In the genomic region with DNA sequence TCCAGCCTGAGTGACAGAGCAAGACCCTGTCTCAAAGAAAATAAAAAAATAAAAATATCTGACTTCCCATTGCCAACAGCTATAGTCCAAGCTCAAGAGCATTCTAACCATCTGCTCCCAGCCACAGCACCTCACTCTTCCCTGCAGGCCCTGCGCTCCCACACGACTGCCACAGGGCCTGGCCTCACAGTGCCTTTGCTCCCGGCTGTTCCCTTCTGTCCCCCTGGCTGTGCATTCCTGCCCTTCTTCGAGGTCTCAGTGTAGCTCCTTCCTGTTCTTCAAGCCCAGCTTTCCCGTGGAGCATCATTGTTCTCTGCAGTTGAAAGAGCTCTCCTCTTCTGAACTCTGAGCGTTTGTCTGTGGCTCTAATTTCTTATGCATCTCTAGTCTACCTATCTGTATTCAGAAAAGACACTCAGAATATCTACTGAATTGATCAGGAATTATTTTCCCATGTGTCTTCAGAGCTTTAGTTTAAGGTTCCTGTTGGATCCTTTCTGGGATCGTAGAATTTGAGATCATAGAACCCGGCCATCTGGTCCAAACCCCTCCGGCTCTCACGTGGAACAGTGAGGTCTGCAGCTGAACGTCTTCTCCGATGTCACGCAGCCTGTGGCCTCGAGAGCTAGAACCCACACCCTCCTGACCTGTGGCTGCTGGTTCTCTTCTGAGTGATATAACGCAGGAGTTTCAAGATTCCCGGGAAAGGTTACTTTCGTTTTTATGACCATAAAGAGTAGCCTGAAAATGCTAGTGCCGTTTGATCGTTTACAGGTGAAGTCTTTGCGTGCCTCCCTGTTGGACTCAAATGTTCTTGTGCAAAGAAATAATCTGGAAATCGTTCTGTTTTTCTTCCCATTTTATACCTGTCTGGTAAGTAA, we compare ENCODE assay signal across 16 cellular contexts. TPM values are rescaled to one million over a fixed set of nuclear protein-coding genes. Genes with fewer than 3 reads are reported as not detected.
DNase-seq lines count a peak whose midpoint lies in the region; ATAC-seq, FAIRE-seq and TF ChIP-seq lines count a peak whose summit lies in the region.
"Had no signal": no experiment of that assay in that cellular context is flagged by ENCODE, and none has a peak within 500 bp of the region (broad histone marks: within the 10 kb centered on the region; RNA-seq: fewer than 3 reads in every experiment).

No MANE protein-coding gene starts in this region.

- H3K27ac Mint-ChIP-seq in astrocyte (ENCODE audit: unreplicated experiment) (peak overlapping the region; percentile 97), T-cell (no peak overlapping the region)
- H3K27ac Mint-ChIP-seq: activated naive CD4-positive, alpha-beta T cell treated with anti-CD3 and anti-CD28 coated beads, Interleukin-2, amount 50 U/mL, for 24 hours; immature natural killer cell had no signal

- H3K36me3 Mint-ChIP-seq in astrocyte (ENCODE audit: low read depth, unreplicated experiment) (peaks cover 5% of the 10 kb centered on the region), T-cell (peaks cover 29% of the 10 kb centered on the region)

- H4K20me1 ChIP-seq in HCT116 (ENCODE audit: insufficient read depth) (no peaks in the 10 kb centered on the region; the same call in 1 of the 2 replicates), astrocyte (ENCODE audit: insufficient read depth, low read length) (no peaks in the 10 kb centered on the region)

- no peak for TF ChIP-seq POLR2A in HCT116 (IDR thresholded peaks at IDR 0.05; ENCODE audit: borderline replicate concordance, extremely low read depth, insufficient read depth, insufficient read length)

- TF ChIP-seq RAD21 in HCT116 (IDR thresholded peaks at IDR 0.05; ENCODE audit: low read depth) = no peak

- no peak for TF ChIP-seq CTCF in AG04450 (IDR thresholded peaks at IDR 0.05; ENCODE audit: low read depth, low read length)
- no peak for TF ChIP-seq CTCF in HCT116 (IDR thresholded peaks at IDR 0.05 in 2 of 3, conservative IDR thresholded peaks at IDR 0.05 in 1 of 3; ENCODE audit: borderline replicate concordance in 1 of 3, insufficient read depth in 1 of 3, low read depth in 2 of 3, low read length in 2 of 3)
- TF ChIP-seq CTCF in astrocyte (IDR thresholded peaks at IDR 0.05; ENCODE audit: insufficient read depth, low read depth, low read length) = no peak

- H3K9ac ChIP-seq in HCT116 (ENCODE audit: low read length) = no peak overlapping the region
- H3K9ac ChIP-seq in astrocyte (ENCODE audit: low read length) = peak overlapping the region; percentile 56
- H3K9ac ChIP-seq in mesendoderm (ENCODE audit: low read length) = no peak overlapping the region

- no peak overlapping the region for H3K23ac ChIP-seq in mesendoderm (ENCODE audit: low read length)

- H3K27ac ChIP-seq in AG04450 (ENCODE audit: low read depth, low read length) = peak overlapping the region; percentile 43
- H3K27ac ChIP-seq in HCT116 (ENCODE audit: low read depth, low read length) = no peak overlapping the region; the same call in 1 of the 2 replicates
- H3K27ac ChIP-seq in astrocyte (ENCODE audit: low read depth, low read length) = peak overlapping the region; percentile 91
- H3K27ac ChIP-seq in mesendoderm (ENCODE audit: low read depth, low read length) = no peak overlapping the region
- H3K27ac ChIP-seq: cardiac muscle cell, foreskin keratinocyte, upper lobe of left lung had no signal

- H3K4me1 ChIP-seq in HCT116 (ENCODE audit: control insufficient read depth in 1 of 2, insufficient read depth in 2 of 2, low read length in 2 of 2) = peaks cover 23 to 47% of the 10 kb centered on the region in 2 experiments
- peaks cover 54% of the 10 kb centered on the region for H3K4me1 ChIP-seq in astrocyte (ENCODE audit: insufficient read depth, low read length)
- H3K4me1 ChIP-seq in mesendoderm (ENCODE audit: control insufficient read depth, low read depth, low read length) = no peaks in the 10 kb centered on the region

- H2BK120ac ChIP-seq in mesendoderm (ENCODE audit: low read depth, low read length) = no peak overlapping the region

- H3K27me3 Mint-ChIP-seq in astrocyte (ENCODE audit: low read depth, unreplicated experiment) = no peaks in the 10 kb centered on the region
- H3K27me3 Mint-ChIP-seq in T-cell = no peaks in the 10 kb centered on the region
- H3K27me3 Mint-ChIP-seq: activated naive CD4-positive, alpha-beta T cell treated with anti-CD3 and anti-CD28 coated beads, Interleukin-2, amount 50 U/mL, for 24 hours had no signal

- H3K4me3 Mint-ChIP-seq in astrocyte (ENCODE audit: unreplicated experiment) = peak overlapping the region; percentile 5
- no peak overlapping the region for H3K4me3 Mint-ChIP-seq in T-cell
- H3K4me3 Mint-ChIP-seq: activated naive CD4-positive, alpha-beta T cell treated with anti-CD3 and anti-CD28 coated beads, Interleukin-2, amount 50 U/mL, for 24 hours; immature natural killer cell had no signal

- no peak overlapping the region for H2BK15ac ChIP-seq in mesendoderm (replicated peaks; ENCODE audit: low read depth)

- CTCF ChIA-PET in AG04450 (lab: Charles Lee) (interaction anchor here (0.7 to 1.1 kb wide), 3 partner anchors 49 to 111 kb away, joined by 3 to 5 read pairs (median 4); no protein-coding TSS in a partner anchor), HCT116 (lab: Charles Lee) (interaction anchor here (0.6 to 2.9 kb wide), 9 partner anchors 13 to 148 kb away, joined by 3 to 24 read pairs (median 5); a partner anchor contains a TSS), T-cell (lab: Charles Lee) (interaction anchor here (0.6 to 0.9 kb wide), 4 partner anchors 37 to 73 kb away, joined by 3 to 4 read pairs (median 3); no protein-coding TSS in a partner anchor)

- no peaks in the 10 kb centered on the region for H3K9me2 ChIP-seq in HCT116 (ENCODE audit: insufficient read depth)

- H3K4me2 ChIP-seq in HCT116 (ENCODE audit: low read length) (peak overlapping the region; percentile 86), astrocyte (ENCODE audit: low read length) (peak overlapping the region; percentile 75), mesendoderm (ENCODE audit: low read length) (no peak overlapping the region)

- H3K9me3 ChIP-seq in AG04450 (ENCODE audit: control insufficient read depth, insufficient read depth, low read length) = no peaks in the 10 kb centered on the region; the same call in 1 of the 2 replicates
- H3K9me3 ChIP-seq in HCT116 (ENCODE audit: control insufficient read depth in 1 of 2, insufficient read depth in 1 of 2, low read depth in 1 of 2, low read length in 2 of 2) = no peaks in the 10 kb centered on the region
- H3K9me3 ChIP-seq in astrocyte (ENCODE audit: insufficient read depth, low read depth, low read length) = no peaks in the 10 kb centered on the region
- H3K9me3 ChIP-seq: upper lobe of left lung had no signal

- no peak overlapping the region for H4K8ac ChIP-seq in mesendoderm (ENCODE audit: low read depth, low read length)

- H3K9me3 Mint-ChIP-seq in astrocyte (ENCODE audit: unreplicated experiment) (no peaks in the 10 kb centered on the region), T-cell (no peaks in the 10 kb centered on the region)
- H3K9me3 Mint-ChIP-seq: activated naive CD4-positive, alpha-beta T cell treated with anti-CD3 and anti-CD28 coated beads, Interleukin-2, amount 50 U/mL, for 24 hours; immature natural killer cell had no signal

- no peak overlapping the region for H3K18ac ChIP-seq in mesendoderm (ENCODE audit: low read length)

- no CpG with 5 or more reads among the region's 21 CpGs for WGBS in mesendoderm (ENCODE audit: extremely low coverage, insufficient coverage, low lambda C conversion rate)

- TSS peak; percentile 33 for BruUV-seq in HCT116 (replicated peaks; lab: Mats Ljungman, UMichigan)

- ATAC-seq in HCT116 (peak; percentile 12; the same call in 1 of the 2 replicates), T-cell (replicated peaks in 1 of 4) (no peak)

- H2BK5ac ChIP-seq in mesendoderm (ENCODE audit: low read length) = no peak overlapping the region

- no peaks in the 10 kb centered on the region for H3K79me1 ChIP-seq in mesendoderm (ENCODE audit: low read length)

- intact Hi-C loops in HCT116 (cut with micrococcal nuclease) = loop anchor here (1.0 kb wide), 1 partner anchor 55 kb away; a partner anchor contains a TSS

- H3K4ac ChIP-seq in mesendoderm (ENCODE audit: low read depth, low read length) = no peak overlapping the region

- no peaks in the 10 kb centered on the region for H3K79me2 ChIP-seq in HCT116 (ENCODE audit: insufficient read depth, low read length)
- no peaks in the 10 kb centered on the region for H3K79me2 ChIP-seq in astrocyte (ENCODE audit: insufficient read depth, low read length)
- H3K79me2 ChIP-seq in mesendoderm (ENCODE audit: control insufficient read depth, insufficient read depth, low read length) = no peaks in the 10 kb centered on the region

- H3K4me1 Mint-ChIP-seq in astrocyte (ENCODE audit: low read depth, unreplicated experiment) = peaks cover 44% of the 10 kb centered on the region
- peaks cover 0 to 7% (median 4%) of the 10 kb centered on the region in 3 donors for H3K4me1 Mint-ChIP-seq in T-cell

- H3K56ac ChIP-seq in mesendoderm (ENCODE audit: low read length) = no peak overlapping the region

- POLR2A ChIA-PET in AG04450 (lab: Yijun Ruan, JAX) = interaction anchor here (1.5 kb wide), 1 partner anchor 109 kb away, joined by 10 read pairs; a partner anchor contains a TSS
- POLR2A ChIA-PET in HCT116 (lab: Charles Lee) = interaction anchor here (1.3 to 1.6 kb wide), 2 partner anchors 55 to 109 kb away, joined by 8 read pairs; a partner anchor contains a TSS
- POLR2A ChIA-PET in T-cell (lab: Charles Lee) = no interaction called here

- H3K27me3 ChIP-seq in AG04450 (ENCODE audit: control insufficient read depth, insufficient read depth, low read length) (no peaks in the 10 kb centered on the region), HCT116 (ENCODE audit: insufficient read depth, low read length) (no peaks in the 10 kb centered on the region), astrocyte (ENCODE audit: insufficient read depth, low read length) (no peaks in the 10 kb centered on the region), mesendoderm (ENCODE audit: insufficient read depth, low read length, poor library complexity) (no peaks in the 10 kb centered on the region)
- H3K27me3 ChIP-seq: foreskin keratinocyte, upper lobe of left lung had no signal

- DNase-seq in AG04450 (ENCODE audit: low read depth, low spot score) = no peak
- no peak for DNase-seq in HCT116 (ENCODE audit: low read depth, low spot score)
- DNase-seq in astrocyte (ENCODE audit: low read depth) = no peak
- peak; percentile 67 for DNase-seq in mesendoderm
- no peak for DNase-seq in activated CD8-positive, alpha-beta memory T cell treated with anti-CD3 and anti-CD28 coated beads for 24 hours
- no peak for DNase-seq in stimulated activated CD4-positive, alpha-beta T cell treated with anti-CD3 and anti-CD28 coated beads, Interleukin-15, amount 100 ng/mL, for 24 hours
- DNase-seq in T-cell = no peak
- no peak for DNase-seq in DMS 273 (lab: John Stamatoyannopoulos, UW; ENCODE audit: unreplicated experiment)
- DNase-seq: immature natural killer cell; midbrain; NCI-H1105 treated with DMSO at 0.1 percent for 48 hours; stimulated activated naive CD4-positive, alpha-beta T cell treated with Interleukin-2 at 50 U/mL for 16 hours had no signal

- H4K5ac ChIP-seq in mesendoderm (ENCODE audit: low read length) = no peak overlapping the region

- H3K36me3 ChIP-seq in HCT116 (ENCODE audit: control insufficient read depth in 1 of 2, insufficient read depth in 2 of 2, low read length in 2 of 2) (0 out of 4 replicates have a peak, but pooled peaks cover 0 to 2% of the 10 kb centered on the region in 2 experiments), astrocyte (ENCODE audit: insufficient read depth, low read length) (peaks cover 9% of the 10 kb centered on the region), mesendoderm (ENCODE audit: control insufficient read depth, insufficient read depth, low read length) (no peaks in the 10 kb centered on the region)
- H3K36me3 ChIP-seq: cardiac muscle cell had no signal

- H3K4me3 ChIP-seq in AG04450 (ENCODE audit: low read depth, low read length) (no peak overlapping the region), HCT116 (replicated peaks in 1 of 2; ENCODE audit: low read depth in 1 of 2, low read length in 2 of 2) (no peak overlapping the region), astrocyte (ENCODE audit: insufficient read depth, low read depth, low read length) (no peak overlapping the region), mesendoderm (ENCODE audit: low read length) (no peak overlapping the region)
- H3K4me3 ChIP-seq: cardiac muscle cell, upper lobe of left lung had no signal

- no peak overlapping the region for H2AK5ac ChIP-seq in mesendoderm (ENCODE audit: low read length)

- FAIRE-seq in astrocyte (lab: Jason Lieb, UNC) = no peak

- no peak overlapping the region for H2AFZ ChIP-seq in HCT116 (ENCODE audit: low read depth, low read length, poor library complexity, severe bottlenecking)
- no peak overlapping the region for H2AFZ ChIP-seq in astrocyte (ENCODE audit: low read depth, low read length)

- RAD21 ChIA-PET in HCT116 (lab: Charles Lee; ENCODE audit: low non-redundant PET in 1 of 2, low total read pairs in 2 of 2, uncharacterized antibody in 2 of 2, unreplicated experiment in 2 of 2) = interaction anchor here (0.6 to 0.9 kb wide), 2 partner anchors 20 to 58 kb away, joined by 3 read pairs; no protein-coding TSS in a partner anchor

RNA-seq across cellular contexts. Expression of a gene that starts 54.4 kb away (rescaled TPM):
- 7.3 and 8.9 TPM in 2 replicates for polyA plus RNA-seq in AG04450 (2011; rRNA removed)
- polyA minus RNA-seq in AG04450 (2011; rRNA and poly(A)+ RNA removed) = 11.9 and 12.9 TPM in 2 replicates
- 15.4 TPM for total RNA-seq in HCT116 (2021; ENCODE audit: unreplicated experiment)
- 6.7 and 9.4 TPM in 2 replicates for polyA plus RNA-seq in HCT116 (2012)
- total RNA-seq in astrocyte = 22.2 and 26.1 TPM in 2 replicates
- 1.9 TPM for polyA plus RNA-seq in mesendoderm (2013, experiment 1 of 2)
- 2.1 TPM for polyA plus RNA-seq in mesendoderm (2013, experiment 2 of 2)
- total RNA-seq in T-cell = 10 to 100 TPM; 18.4 to 26.3 (median 23.1) TPM

Comparison
In these comparisons a context has a peak if more than half of its experiments do, and no peak if none do; other contexts are left out.
1. H3K27ac ChIP-seq: peak in AG04450 (single experiment) and astrocyte (single experiment); none in HCT116 (single experiment) and mesendoderm (single experiment).
2. POLR2A ChIA-PET loops: an anchor here in AG04450 (1.5 kb wide) and HCT116 (1.3 to 1.6 kb wide); none called in T-cell.